1 cellular context compared by ENCODE assay signal in the genomic region with DNA sequence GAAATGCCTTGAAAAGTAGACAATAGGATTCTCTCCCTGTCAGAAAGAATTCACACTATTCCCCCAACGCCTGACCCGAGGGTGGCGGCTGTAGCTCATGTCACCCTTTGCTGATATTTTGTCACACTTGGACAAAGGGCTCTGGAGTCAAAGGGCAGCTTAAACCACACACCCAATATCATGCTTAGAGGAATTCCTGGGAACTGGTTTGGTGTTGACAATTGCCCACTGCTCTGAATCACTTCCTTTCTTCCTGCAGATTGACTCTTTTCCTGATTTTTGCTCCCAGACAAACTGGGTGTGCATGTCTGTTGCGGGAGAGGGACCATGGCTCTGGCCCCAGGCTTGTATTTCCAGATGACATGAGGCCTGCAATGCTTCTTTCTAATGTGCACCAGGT.
TF ChIP-seq lines count a peak whose summit lies in the region.

No MANE protein-coding gene starts in this region.

TF ChIP-seq in GM23338, 12 proteins besides CTCF, POLR2A, EP300 and RAD21 (continued from another document):
- TF ChIP-seq ZNF462 (CRISPR knock-in tag; IDR thresholded peaks at IDR 0.05) (no peak), EZH2phosphoT487 (IDR thresholded peaks at IDR 0.05; ENCODE audit: unreplicated experiment) (no peak), STAT1 (IDR thresholded peaks at IDR 0.05; ENCODE audit: unreplicated experiment) (no peak), ZNF114 (CRISPR knock-in tag; IDR thresholded peaks at IDR 0.05) (no peak), ZNF331 (CRISPR knock-in tag; IDR thresholded peaks at IDR 0.05; ENCODE audit: low read depth) (no peak)
- TF ChIP-seq, protein P1, sequence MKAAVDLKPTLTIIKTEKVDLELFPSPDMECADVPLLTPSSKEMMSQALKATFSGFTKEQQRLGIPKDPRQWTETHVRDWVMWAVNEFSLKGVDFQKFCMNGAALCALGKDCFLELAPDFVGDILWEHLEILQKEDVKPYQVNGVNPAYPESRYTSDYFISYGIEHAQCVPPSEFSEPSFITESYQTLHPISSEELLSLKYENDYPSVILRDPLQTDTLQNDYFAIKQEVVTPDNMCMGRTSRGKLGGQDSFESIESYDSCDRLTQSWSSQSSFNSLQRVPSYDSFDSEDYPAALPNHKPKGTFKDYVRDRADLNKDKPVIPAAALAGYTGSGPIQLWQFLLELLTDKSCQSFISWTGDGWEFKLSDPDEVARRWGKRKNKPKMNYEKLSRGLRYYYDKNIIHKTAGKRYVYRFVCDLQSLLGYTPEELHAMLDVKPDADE (IDR thresholded peaks at IDR 0.05): no peak
